Comparison of ENCODE assay signal across 8 cellular contexts in genomic region chr1:215526147-215526845, GRCh38. TPM values are rescaled to one million over a fixed set of nuclear protein-coding genes. Genes with fewer than 3 reads are reported as not detected.
DNase-seq lines count a peak whose midpoint lies in the region; TF ChIP-seq lines count a peak whose summit lies in the region.

No MANE protein-coding gene starts in this region.

- H3K4me3 ChIP-seq in SU-DHL-6 (ENCODE audit: insufficient read depth, low read length, poor library complexity, severe bottlenecking) (no peak overlapping the region), stomach (no peak overlapping the region)

- no peak overlapping the region for H2AFZ ChIP-seq in SU-DHL-6 (ENCODE audit: low read depth, low read length, severe bottlenecking)

- no peaks in the 10 kb centered on the region for H3K4me1 ChIP-seq in stomach

- DNase-seq in DMS 273 (lab: John Stamatoyannopoulos, UW; ENCODE audit: unreplicated experiment) (peak; percentile 76), DMS 273 treated with DMSO at 0.1 percent for 48 hours (lab: John Stamatoyannopoulos, UW) (no peak), HCEC 1CT (peak; percentile 64), NCI-H1417 treated with DMSO at 0.1 percent for 48 hours (lab: John Stamatoyannopoulos, UW) (peak; percentile 55), globus pallidus (ENCODE audit: low spot score) (peak; percentile 23), stomach (no peak), NCI-H187 treated with DMSO at 0.1 percent for 48 hours (lab: John Stamatoyannopoulos, UW) (no peak)

- H3F3A ChIP-seq in SU-DHL-6 (ENCODE audit: insufficient read depth): no peaks in the 10 kb centered on the region

- no peaks in the 10 kb centered on the region for H4K20me1 ChIP-seq in SU-DHL-6 (ENCODE audit: low read depth, low read length)

- no peak overlapping the region for H3K4me2 ChIP-seq in SU-DHL-6 (ENCODE audit: low read depth, low read length, poor library complexity, severe bottlenecking)

- H3K27me3 ChIP-seq in SU-DHL-6 (ENCODE audit: low read length) (no peaks in the 10 kb centered on the region), stomach (no peaks in the 10 kb centered on the region)

- no peak for TF ChIP-seq POLR2A in stomach (IDR thresholded peaks at IDR 0.05)

- 31 to 34% (median 32%) methylated on average over 7 of the region's 7 CpGs for WGBS in stomach, 5 donors

- peak; percentile 32 for TF ChIP-seq CTCF in SU-DHL-6 (IDR thresholded peaks at IDR 0.05; ENCODE audit: insufficient read depth, low read length, poor library complexity, severe bottlenecking)
- peak in 5 of 7 experiments; percentile 39 to 72 (median 63) for TF ChIP-seq CTCF in stomach (IDR thresholded peaks at IDR 0.05)

- no peak overlapping the region for H3K27ac ChIP-seq in SU-DHL-6 (ENCODE audit: low read depth, low read length)
- no peak overlapping the region for H3K27ac ChIP-seq in stomach

- H3K9me3 ChIP-seq in SU-DHL-6 (ENCODE audit: insufficient read depth, low read length): no peaks in the 10 kb centered on the region
- no peaks in the 10 kb centered on the region for H3K9me3 ChIP-seq in stomach

- H3K36me3 ChIP-seq in SU-DHL-6 (ENCODE audit: low read length): no peaks in the 10 kb centered on the region
- H3K36me3 ChIP-seq in stomach: no peaks in the 10 kb centered on the region

- no peak for TF ChIP-seq EP300 in stomach (IDR thresholded peaks at IDR 0.05)

- no peaks in the 10 kb centered on the region for H3K9me2 ChIP-seq in SU-DHL-6 (replicated peaks; ENCODE audit: insufficient read depth, low read length)

- intact Hi-C loops in stomach (cut with DNase I; ENCODE audit: low total_unique reads): loop anchor here (10.0 kb wide), 1 partner anchor 891 kb away; no protein-coding TSS in a partner anchor

- no peaks in the 10 kb centered on the region for H3K79me2 ChIP-seq in SU-DHL-6 (ENCODE audit: insufficient read depth, low read length)

- H3K9ac ChIP-seq in SU-DHL-6 (ENCODE audit: low read length): no peak overlapping the region

RNA-seq across cellular contexts. Expression of gene KCTD3, which starts 40.8 kb away (rescaled TPM):
- total RNA-seq in stomach: 100 to 1,000 TPM in 2 of 5 donors, 10 to 100 TPM in 3; 19.4 to 156 (median 39.3) TPM
- 10 to 100 TPM; 31.6 to 34.2 (median 32.6) TPM for polyA plus RNA-seq in stomach

Comparison
In these comparisons a context has a peak if more than half of its experiments do, and no peak if none do; other contexts are left out.
1. DNase-seq: peak in DMS 273 (single experiment), HCEC 1CT (single experiment), NCI-H1417 treated with DMSO at 0.1 percent for 48 hours (single experiment) and globus pallidus (single experiment); none in DMS 273 treated with DMSO at 0.1 percent for 48 hours (single experiment), stomach (single experiment) and NCI-H187 treated with DMSO at 0.1 percent for 48 hours (single experiment).